9 cellular contexts compared by ENCODE assay signal in genomic region chr10:50224330-50224952, GRCh38. TPM values are rescaled to one million over a fixed set of nuclear protein-coding genes. Genes with fewer than 3 reads are reported as not detected.
DNase-seq lines count a peak whose midpoint lies in the region; ATAC-seq and TF ChIP-seq lines count a peak whose summit lies in the region.
"Had no signal": no experiment of that assay in that cellular context is flagged by ENCODE, and none has a peak within 500 bp of the region (broad histone marks: within the 10 kb centered on the region; RNA-seq: fewer than 3 reads in every experiment).

No MANE protein-coding gene starts in this region.

- CTCF ChIA-PET in activated naive CD4-positive, alpha-beta T cell treated with anti-CD3 and anti-CD28 coated beads, Interleukin-2, amount 10 ng/mL, durations not matched to agents 7 days and 5 days (lab: Charles Lee): interaction anchor here (0.6 to 3.6 kb wide), 5 partner anchors 11 to 1833 kb away, joined by 3 to 33 read pairs (median 3); no protein-coding TSS in a partner anchor

- H3K4me3 ChIP-seq in hepatocyte: no peak overlapping the region

- DNase-seq in EL (peak; percentile 72), NCI-H748 treated with DMSO at 0.1 percent for 48 hours (lab: John Stamatoyannopoulos, UW) (peak; percentile 4), hepatocyte (ENCODE audit: low spot score) (peak; percentile 66), NCI-H187 treated with DMSO at 0.1 percent for 48 hours (lab: John Stamatoyannopoulos, UW) (no peak)
- DNase-seq in activated naive CD4-positive, alpha-beta T cell treated with anti-CD3 and anti-CD28 coated beads, Interleukin-2, amount 10 ng/mL, durations not matched to agents 7 days and 5 days: peak; percentile 34
- peak; percentile 2 to 19 (median 14) for DNase-seq in stimulated activated CD4-positive, alpha-beta T cell treated with anti-CD3 and anti-CD28 coated beads, TNF-alpha, amount 100 ng/mL, for 48 hours (ENCODE audit: low read depth in 3 of 3)

- no peak overlapping the region for H3K27ac Mint-ChIP-seq in activated naive CD4-positive, alpha-beta T cell treated with anti-CD3 and anti-CD28 coated beads, Interleukin-2, amount 10 ng/mL, durations not matched to agents 7 days and 5 days
- H3K27ac Mint-ChIP-seq: dendritic cell treated with granulocyte-macrophage colony-stimulating factor and Interleukin-4, amounts not matched to agents 40 ng/mL and 50 ng/mL, for 4 days had no signal

- no peaks in the 10 kb centered on the region for H3K9me3 Mint-ChIP-seq in activated naive CD4-positive, alpha-beta T cell treated with anti-CD3 and anti-CD28 coated beads, Interleukin-2, amount 10 ng/mL, durations not matched to agents 7 days and 5 days
- H3K9me3 Mint-ChIP-seq: dendritic cell treated with granulocyte-macrophage colony-stimulating factor and Interleukin-4, amounts not matched to agents 40 ng/mL and 50 ng/mL, for 4 days had no signal

- no peaks in the 10 kb centered on the region for H3K36me3 Mint-ChIP-seq in activated naive CD4-positive, alpha-beta T cell treated with anti-CD3 and anti-CD28 coated beads, Interleukin-2, amount 10 ng/mL, durations not matched to agents 7 days and 5 days

- H3K4me2 ChIP-seq in hepatocyte: no peak overlapping the region

- no peaks in the 10 kb centered on the region for H3K4me1 Mint-ChIP-seq in activated naive CD4-positive, alpha-beta T cell treated with anti-CD3 and anti-CD28 coated beads, Interleukin-2, amount 10 ng/mL, durations not matched to agents 7 days and 5 days

- H3K27me3 Mint-ChIP-seq in activated naive CD4-positive, alpha-beta T cell treated with anti-CD3 and anti-CD28 coated beads, Interleukin-2, amount 10 ng/mL, durations not matched to agents 7 days and 5 days: peaks cover 23% of the 10 kb centered on the region

- H2AFZ ChIP-seq in hepatocyte: no peak overlapping the region

- peak; percentile 85 for ATAC-seq in GM19397 (IDR thresholded peaks at IDR 0.05; ENCODE audit: unreplicated experiment)
- ATAC-seq in HG03457 (IDR thresholded peaks at IDR 0.05; ENCODE audit: unreplicated experiment): peak; percentile 71

- H3K27ac ChIP-seq in hepatocyte: no peak overlapping the region

- no peaks in the 10 kb centered on the region for H3K4me1 ChIP-seq in hepatocyte (ENCODE audit: insufficient read depth)

- H3K4me3 Mint-ChIP-seq in activated naive CD4-positive, alpha-beta T cell treated with anti-CD3 and anti-CD28 coated beads, Interleukin-2, amount 10 ng/mL, durations not matched to agents 7 days and 5 days: no peak overlapping the region
- H3K4me3 Mint-ChIP-seq: dendritic cell treated with granulocyte-macrophage colony-stimulating factor and Interleukin-4, amounts not matched to agents 40 ng/mL and 50 ng/mL, for 4 days had no signal

- TF ChIP-seq CTCF in hepatocyte (IDR thresholded peaks at IDR 0.05; ENCODE audit: poor library complexity): peak; percentile 59

- WGBS in hepatocyte (ENCODE audit: low lambda C conversion rate, missing lambda C conversion rate): 37% methylated on average over 6 of the region's 6 CpGs

- H4K20me1 ChIP-seq in hepatocyte (ENCODE audit: insufficient read depth, poor library complexity, severe bottlenecking): no peaks in the 10 kb centered on the region

- H3K9me2 ChIP-seq in hepatocyte (replicated peaks; ENCODE audit: insufficient read depth): no peaks in the 10 kb centered on the region

- no peaks in the 10 kb centered on the region for H3K79me2 ChIP-seq in hepatocyte

- H3K27me3 ChIP-seq in hepatocyte: no peaks in the 10 kb centered on the region

- H3K36me3 ChIP-seq in hepatocyte (replicated peaks; ENCODE audit: insufficient read depth, low read depth): no peaks in the 10 kb centered on the region

- H3K9me3 ChIP-seq in hepatocyte (ENCODE audit: low read depth): no peaks in the 10 kb centered on the region

RNA-seq across cellular contexts. Expression of gene ASAH2, which starts 26.9 kb away (rescaled TPM):
- total RNA-seq in hepatocyte: 7.9 and 9.7 TPM in 2 replicates
- polyA plus RNA-seq in hepatocyte: 3.5 and 3.8 TPM in 2 replicates
